ENCODE assay signal across 12 cellular contexts in genomic region chr3:72889310-72890165, GRCh38. TPM values are rescaled to one million over a fixed set of nuclear protein-coding genes. Genes with fewer than 3 reads are reported as not detected.
A peak's percentile ranks its signal among the peaks of the same experiment; 100 is the strongest.
DNase-seq lines count a peak whose midpoint lies in the region; ATAC-seq, FAIRE-seq and TF ChIP-seq lines count a peak whose summit lies in the region.
"Had no signal": no experiment of that assay in that cellular context is flagged by ENCODE, and none has a peak within 500 bp of the region (broad histone marks: within the 10 kb centered on the region; RNA-seq: fewer than 3 reads in every experiment).

No MANE protein-coding gene starts in this region.

- POLR2A ChIA-PET in CD4-positive, alpha-beta T cell (lab: Charles Lee), result no interaction called here

- peak overlapping the region; percentile 48 for H3K4me3 Mint-ChIP-seq in CD4-positive, alpha-beta T cell
- no peak overlapping the region for H3K4me3 Mint-ChIP-seq in stimulated activated naive B cell treated with anti-CD40 and anti-IgM and Interleukin-4, amounts not matched to agents 10 μg/mL and 1 μg/mL and 100 μg/mL, for 72 hours

- no peak for TF ChIP-seq CTCF in CD4-positive, alpha-beta T cell (IDR thresholded peaks at IDR 0.05)
- TF ChIP-seq CTCF in RWPE2 (IDR thresholded peaks at IDR 0.05; ENCODE audit: poor library complexity, severe bottlenecking), result no peak
- TF ChIP-seq CTCF in fibroblast of the aortic adventitia (IDR thresholded peaks at IDR 0.05; ENCODE audit: insufficient read depth, low read length), result no peak

- intact Hi-C loops in CD4-positive, alpha-beta T cell (cut with DNase I, micrococcal nuclease), result no loop called here

- FAIRE-seq in RCC 7860 (lab: Jason Lieb, UNC), result no peak
- FAIRE-seq: GM19239 had no signal

- peak overlapping the region; percentile 92 for H3K4me3 ChIP-seq in RWPE2 (ENCODE audit: severe bottlenecking)
- H3K4me3 ChIP-seq in fibroblast of the aortic adventitia (ENCODE audit: low read depth, low read length), result peak overlapping the region; percentile 77

- no peak for ATAC-seq in CD4-positive, alpha-beta T cell (ENCODE audit: poor library complexity)
- no peak for ATAC-seq in RWPE2 (ENCODE audit: low read depth)
- ATAC-seq in stimulated activated naive B cell treated with anti-CD40 and anti-IgM and Interleukin-4, amounts not matched to agents 10 μg/mL and 1 μg/mL and 100 μg/mL, for 72 hours (replicated peaks), result no peak

- no peak overlapping the region for H3K27ac ChIP-seq in CD4-positive, alpha-beta T cell (ENCODE audit: low read depth, low read length)
- H3K27ac ChIP-seq in RWPE2 (ENCODE audit: poor library complexity, severe bottlenecking), result peak overlapping the region; percentile 23
- H3K27ac ChIP-seq: epithelial cell of prostate had no signal

- H3K27ac Mint-ChIP-seq in CD4-positive, alpha-beta T cell, result no peak overlapping the region
- H3K27ac Mint-ChIP-seq in stimulated activated naive B cell treated with anti-CD40 and anti-IgM and Interleukin-4, amounts not matched to agents 10 μg/mL and 1 μg/mL and 100 μg/mL, for 72 hours, result no peak overlapping the region
- H3K27ac Mint-ChIP-seq: activated T-helper 1 cell treated with anti-CD3 and anti-CD28 coated beads, Interleukin-12 subunit alpha, Interleukin-12 subunit beta, Interleukin-2, Interleukin-4 antibody, amounts not matched to agents 30 ng/mL and 10 ng/mL and 1 ng/mL, durations not matched to agents 14 hours and 24 hours and 36 hours had no signal

- H3K4me1 Mint-ChIP-seq in CD4-positive, alpha-beta T cell (ENCODE audit: low read depth), result peaks cover 22% of the 10 kb centered on the region
- H3K4me1 Mint-ChIP-seq in stimulated activated naive B cell treated with anti-CD40 and anti-IgM and Interleukin-4, amounts not matched to agents 10 μg/mL and 1 μg/mL and 100 μg/mL, for 72 hours, result peaks cover 7 to 9% of the 10 kb centered on the region in 2 donors

- no peaks in the 10 kb centered on the region for H3K36me3 Mint-ChIP-seq in CD4-positive, alpha-beta T cell (ENCODE audit: low read depth)
- peaks cover 0 to 4% of the 10 kb centered on the region in 2 donors for H3K36me3 Mint-ChIP-seq in stimulated activated naive B cell treated with anti-CD40 and anti-IgM and Interleukin-4, amounts not matched to agents 10 μg/mL and 1 μg/mL and 100 μg/mL, for 72 hours

- DNase-seq in CD4-positive, alpha-beta T cell, result no peak
- DNase-seq in RWPE2 (ENCODE audit: low spot score), result no peak
- peak; percentile 16 for DNase-seq in fibroblast of the aortic adventitia (ENCODE audit: low read depth)
- peak; percentile 42 for DNase-seq in putamen (ENCODE audit: low spot score)
- no peak for DNase-seq in RCC 7860 (ENCODE audit: low spot score)
- DNase-seq in CD1c-positive myeloid dendritic cell (ENCODE audit: extremely low spot score), result no peak
- DNase-seq in stimulated activated naive B cell treated with anti-CD40 and anti-IgM and Interleukin-4, amounts not matched to agents 10 μg/mL and 1 μg/mL and 100 μg/mL, for 72 hours, result no peak
- DNase-seq in DMS 273 (lab: John Stamatoyannopoulos, UW; ENCODE audit: unreplicated experiment), result no peak
- DNase-seq: EL had no signal

- peaks cover 61% of the 10 kb centered on the region for H3K27me3 ChIP-seq in CD4-positive, alpha-beta T cell (ENCODE audit: control insufficient read depth, insufficient read depth, low read length)
- H3K27me3 ChIP-seq in RWPE2 (ENCODE audit: insufficient read depth, poor library complexity, severe bottlenecking), result no peaks in the 10 kb centered on the region

- H3K9me3 Mint-ChIP-seq in CD4-positive, alpha-beta T cell, result no peaks in the 10 kb centered on the region
- H3K9me3 Mint-ChIP-seq in stimulated activated naive B cell treated with anti-CD40 and anti-IgM and Interleukin-4, amounts not matched to agents 10 μg/mL and 1 μg/mL and 100 μg/mL, for 72 hours, result no peaks in the 10 kb centered on the region
- H3K9me3 Mint-ChIP-seq: activated T-helper 1 cell treated with anti-CD3 and anti-CD28 coated beads, Interleukin-12 subunit alpha, Interleukin-12 subunit beta, Interleukin-2, Interleukin-4 antibody, amounts not matched to agents 30 ng/mL and 10 ng/mL and 1 ng/mL, durations not matched to agents 14 hours and 24 hours and 36 hours had no signal

- peaks cover 80% of the 10 kb centered on the region for H3K27me3 Mint-ChIP-seq in CD4-positive, alpha-beta T cell
- peaks cover 53 to 80% of the 10 kb centered on the region in 2 donors for H3K27me3 Mint-ChIP-seq in stimulated activated naive B cell treated with anti-CD40 and anti-IgM and Interleukin-4, amounts not matched to agents 10 μg/mL and 1 μg/mL and 100 μg/mL, for 72 hours

- no peaks in the 10 kb centered on the region for H3K9me3 ChIP-seq in CD4-positive, alpha-beta T cell (ENCODE audit: control insufficient read depth, low read length)
- H3K9me3 ChIP-seq in RWPE2 (ENCODE audit: severe bottlenecking), result no peaks in the 10 kb centered on the region

- CTCF ChIA-PET in CD4-positive, alpha-beta T cell (lab: Charles Lee), result no interaction called here

- peaks cover 49% of the 10 kb centered on the region for H3K4me1 ChIP-seq in RWPE2 (ENCODE audit: insufficient read depth, poor library complexity, severe bottlenecking)

- no peaks in the 10 kb centered on the region for H3K36me3 ChIP-seq in RWPE2 (ENCODE audit: low read depth)

RNA-seq across cellular contexts. Expression of gene GXYLT2, which starts 1.7 kb away (rescaled TPM):
- under 1 TPM in 1 of 2 experiments, not detected in 1; 0.08 TPM for total RNA-seq in CD4-positive, alpha-beta T cell
- 47.8 and 59.7 TPM in 2 replicates for total RNA-seq in fibroblast of the aortic adventitia (ENCODE audit: low replicate concordance)

RNA-seq across cellular contexts. Expression of gene SHQ1, which starts 41.3 kb away (rescaled TPM):
- 10 to 100 TPM in 1 of 2 experiments, 1 to 10 TPM in 1; 9.4 to 13.1 TPM for total RNA-seq in CD4-positive, alpha-beta T cell
- total RNA-seq in fibroblast of the aortic adventitia (ENCODE audit: low replicate concordance), result 21.5 and 39.2 TPM in 2 replicates

Comparison
In these comparisons a context has a peak if more than half of its experiments do, and no peak if none do; other contexts are left out.
1. DNase-seq: peak in fibroblast of the aortic adventitia (single experiment) and putamen (single experiment); none in CD4-positive, alpha-beta T cell (0 of 10), RWPE2 (single experiment), RCC 7860 (single experiment), CD1c-positive myeloid dendritic cell (single experiment), stimulated activated naive B cell treated with anti-CD40 and anti-IgM and Interleukin-4, amounts not matched to agents 10 μg/mL and 1 μg/mL and 100 μg/mL, for 72 hours (single experiment) and DMS 273 (single experiment).
2. RNA of gene GXYLT2, which starts 1.7 kb away (total RNA-seq): 47.8 to 59.7 TPM in fibroblast of the aortic adventitia; 0.08 TPM in CD4-positive, alpha-beta T cell; every median in the first group is over 10 times any median in the second.